In genomic region chr11:61940466-61940865, GRCh38 we compare ENCODE assay signal across 25 cellular contexts. TPM values are rescaled to one million over a fixed set of nuclear protein-coding genes. Genes with fewer than 3 reads are reported as not detected.
"Had no signal": no experiment of that assay in that cellular context is flagged by ENCODE, and none has a peak within 500 bp of the region (broad histone marks: within the 10 kb centered on the region; RNA-seq: fewer than 3 reads in every experiment).

No MANE protein-coding gene starts in this region.

- H3K36me3 ChIP-seq: colonic mucosa, esophagus muscularis mucosa, esophagus squamous epithelium, gastrocnemius medialis, gastroesophageal sphincter, heart left ventricle, heart right ventricle had no signal

- ATAC-seq: effector memory CD8-positive, alpha-beta T cell; esophagus mucosa; foreskin keratinocyte; gastrocnemius medialis; gastroesophageal sphincter; heart left ventricle; heart right ventricle had no signal

- H3K27me3 ChIP-seq: colonic mucosa, dorsolateral prefrontal cortex, esophagus muscularis mucosa, gastrocnemius medialis, gastroesophageal sphincter, heart left ventricle, heart right ventricle had no signal

- H3K4me3 ChIP-seq: colonic mucosa, coronary artery, dorsolateral prefrontal cortex, esophagus muscularis mucosa, esophagus squamous epithelium, gastrocnemius medialis, gastroesophageal sphincter, heart left ventricle, heart right ventricle had no signal

- H3K27ac ChIP-seq: colonic mucosa, coronary artery, dorsolateral prefrontal cortex, epithelial cell of prostate, esophagus muscularis mucosa, esophagus squamous epithelium, foreskin keratinocyte, gastrocnemius medialis, gastroesophageal sphincter, heart left ventricle, heart right ventricle had no signal

- DNase-seq: colonic mucosa; cortex of kidney; dermis blood vessel endothelial cell; effector CD4-positive, alpha-beta T cell; effector CD8-positive, alpha-beta T cell; effector memory CD4-positive, alpha-beta T cell; effector memory CD8-positive, alpha-beta T cell; endodermal cell; erythroblast; esophagus squamous epithelium; foreskin fibroblast; foreskin keratinocyte; foreskin melanocyte; gastrocnemius medialis; glutamatergic neuron; heart left ventricle; heart right ventricle had no signal

- H3K4me1 ChIP-seq: colonic mucosa, esophagus muscularis mucosa, esophagus squamous epithelium, foreskin keratinocyte, gastrocnemius medialis, gastroesophageal sphincter, heart left ventricle, heart right ventricle had no signal

- H3K9me3 ChIP-seq: colonic mucosa had no signal

RNA-seq across cellular contexts. Expression of gene BEST1, which starts 9.7 kb away (rescaled TPM):
- total RNA-seq: dermis blood vessel endothelial cell, endothelial cell of umbilical vein, glomerular endothelial cell had no signal
